Comparison of ENCODE assay signal across 1 cellular context in the genomic region with DNA sequence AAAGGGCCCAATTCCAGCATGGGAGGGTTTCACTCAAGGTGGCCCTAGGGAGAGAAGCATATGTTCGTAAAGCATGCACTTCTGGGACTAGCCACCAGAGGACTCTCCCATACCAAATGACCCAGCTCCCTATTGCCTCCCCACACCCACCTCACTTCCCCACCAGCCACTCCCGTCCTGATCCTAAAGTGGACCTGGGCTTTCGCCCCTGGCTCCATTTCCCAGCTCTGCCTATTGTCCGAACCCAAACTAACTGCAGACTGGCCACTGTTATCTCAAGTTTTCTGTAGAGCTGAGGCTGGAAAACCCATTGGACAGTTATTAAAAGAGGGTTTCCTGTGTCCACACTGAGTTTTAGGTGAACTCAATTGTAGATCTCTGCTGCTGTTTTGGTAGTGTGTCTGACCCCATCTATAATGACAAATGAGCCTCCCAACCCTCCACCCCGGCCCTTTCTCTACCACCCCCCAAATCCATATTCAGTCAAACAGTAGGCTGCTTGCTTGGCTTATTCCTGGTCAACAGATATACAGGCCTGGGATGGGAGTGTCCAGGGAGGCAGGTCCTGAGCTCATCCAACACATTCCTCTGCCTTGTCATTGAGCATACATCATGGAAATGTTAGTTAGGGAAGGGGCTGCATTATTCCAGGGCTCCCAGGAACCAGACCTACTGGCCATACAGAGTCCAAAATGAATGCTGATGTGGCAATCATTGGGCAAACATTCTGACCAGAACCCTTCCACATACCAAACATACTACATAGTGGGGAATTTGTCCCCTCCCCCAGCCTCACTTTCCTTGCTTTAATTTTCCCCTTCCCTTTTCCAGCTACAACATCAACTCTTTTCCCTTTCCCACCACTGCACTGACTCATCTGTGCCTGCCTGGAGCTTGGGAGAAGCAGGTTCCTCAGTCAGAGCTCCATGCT.
TF ChIP-seq lines count a peak whose summit lies in the region.

No MANE protein-coding gene starts in this region.

TF ChIP-seq in WTC11, 78 proteins besides CTCF, POLR2A, EP300 and RAD21 (continued from another document):
- TF ChIP-seq PREB (CRISPR knock-in tag; IDR thresholded peaks at IDR 0.05; ENCODE audit: borderline replicate concordance) (no peak), ZNF512 (CRISPR knock-in tag; IDR thresholded peaks at IDR 0.05; ENCODE audit: borderline replicate concordance) (no peak), CREM (CRISPR knock-in tag; IDR thresholded peaks at IDR 0.05) (no peak), ZNF423 (CRISPR knock-in tag; IDR thresholded peaks at IDR 0.05) (no peak)
